14 cellular contexts compared by ENCODE assay signal in genomic region chr19:1167687-1168561, GRCh38. TPM values are rescaled to one million over a fixed set of nuclear protein-coding genes. Genes with fewer than 3 reads are reported as not detected.
DNase-seq lines count a peak whose midpoint lies in the region; ATAC-seq, FAIRE-seq and TF ChIP-seq lines count a peak whose summit lies in the region.
"Had no signal": no experiment of that assay in that cellular context is flagged by ENCODE, and none has a peak within 500 bp of the region (broad histone marks: within the 10 kb centered on the region; RNA-seq: fewer than 3 reads in every experiment).

No MANE protein-coding gene starts in this region.

- H2AFZ ChIP-seq in GM12878 (ENCODE audit: control insufficient read depth, low read depth, low read length): no peak overlapping the region
- no peak overlapping the region for H2AFZ ChIP-seq in smooth muscle cell (ENCODE audit: low read depth)

- H3K4me3 ChIP-seq in GM12878 (no peak overlapping the region), left lung (peak overlapping the region in 1 of 2 donors; percentile 26), smooth muscle cell (no peak overlapping the region)
- H3K4me3 ChIP-seq: cardiac muscle cell had no signal

- H3K36me3 Mint-ChIP-seq in HFFc6 (ENCODE audit: low read depth): peaks cover 20% of the 10 kb centered on the region

- RAD21 ChIA-PET in GM12878 (lab: Charles Lee; ENCODE audit: unreplicated experiment): no interaction called here

- TF ChIP-seq POLR2A in GM12878 (IDR thresholded peaks at IDR 0.05; ENCODE audit: low read depth, low read length): no peak; the same call in none of the 2 replicates

- SMC1A ChIA-PET in GM12878 (lab: Charles Lee; ENCODE audit: uncharacterized antibody, unreplicated experiment): no interaction called here

- no peak for TF ChIP-seq RAD21 in GM12878 (IDR thresholded peaks at IDR 0.05; ENCODE audit: insufficient read depth, low read depth, low read length)

- H3K27ac Mint-ChIP-seq in HFFc6: peak overlapping the region; percentile 96

- POLR2A ChIA-PET in GM12878 (lab: Charles Lee): no interaction called here

- H3K27me3 ChIP-seq in GM12878 (replicated peaks in 1 of 2; ENCODE audit: control insufficient read depth in 2 of 2, insufficient read depth in 2 of 2, low read length in 1 of 2) (no peaks in the 10 kb centered on the region), left lung (no peaks in the 10 kb centered on the region), smooth muscle cell (ENCODE audit: low read depth) (no peaks in the 10 kb centered on the region)
- H3K27me3 ChIP-seq: cardiac muscle cell had no signal

- H3K9me3 Mint-ChIP-seq in HFFc6: no peaks in the 10 kb centered on the region
- H3K9me3 Mint-ChIP-seq: activated T-cell treated with anti-CD3 and anti-CD28 coated beads, Interleukin-2, amount 50 U/mL, for 24 hours had no signal

- H3K79me2 ChIP-seq in GM12878 (ENCODE audit: control insufficient read depth, insufficient read depth, low read length) (peaks cover 43% of the 10 kb centered on the region), smooth muscle cell (ENCODE audit: low read depth) (peaks cover 76% of the 10 kb centered on the region)

- no TSS peak for BruUV-seq in GM12878 (replicated peaks; lab: Mats Ljungman, UMichigan)

- peaks cover 38% of the 10 kb centered on the region for H3K4me1 Mint-ChIP-seq in HFFc6 (ENCODE audit: low read depth)

- H4K20me1 ChIP-seq in GM12878 (ENCODE audit: control insufficient read depth, insufficient read depth): no peaks in the 10 kb centered on the region
- H4K20me1 ChIP-seq in smooth muscle cell (ENCODE audit: low read depth): peaks cover 88% of the 10 kb centered on the region

- TF ChIP-seq EP300 in GM12878 (IDR thresholded peaks at IDR 0.05; ENCODE audit: borderline replicate concordance in 1 of 2, control insufficient read depth in 1 of 2, low read depth in 2 of 2, low read length in 2 of 2): no peak

- WGBS in GM12878 (ENCODE audit: insufficient coverage, insufficient replicate concordance, low lambda C conversion rate, missing lambda C conversion rate): 85% methylated on average over 32 of the region's 35 CpGs
- 83% methylated on average over 30 of the region's 35 CpGs for WGBS in smooth muscle cell (ENCODE audit: low lambda C conversion rate)

- H3K4me1 ChIP-seq in GM12878 (ENCODE audit: control insufficient read depth, insufficient read depth, low read length): peaks cover 3% of the 10 kb centered on the region; the same call in 1 of the 2 replicates
- peaks cover 26 to 84% of the 10 kb centered on the region in 2 donors for H3K4me1 ChIP-seq in left lung
- H3K4me1 ChIP-seq in smooth muscle cell (ENCODE audit: low read depth): peaks cover 16% of the 10 kb centered on the region

- FAIRE-seq in GM12878 (lab: Jason Lieb, UNC) (no peak), HTR-8/SVneo (lab: Jason Lieb, UNC) (no peak)
- FAIRE-seq: frontal cortex had no signal

- H3K9me3 ChIP-seq in GM12878 (replicated peaks; ENCODE audit: control insufficient read depth, insufficient read depth, low read length) (peaks cover 1% of the 10 kb centered on the region; the same call in 1 of the 3 replicates), left lung (no peaks in the 10 kb centered on the region), smooth muscle cell (replicated peaks; ENCODE audit: low read depth) (no peaks in the 10 kb centered on the region)

- in situ Hi-C loops in GM12878 (cut with MboI): no loop called here

- H3K4me3 Mint-ChIP-seq in HFFc6: peak overlapping the region; percentile 85; the same call in 1 of the 2 replicates
- H3K4me3 Mint-ChIP-seq: activated T-cell treated with anti-CD3 and anti-CD28 coated beads, Interleukin-2, amount 50 U/mL, for 24 hours had no signal

- H3K27ac ChIP-seq in GM12878 (ENCODE audit: control insufficient read depth, insufficient read depth) (no peak overlapping the region), left lung (peak overlapping the region; percentile 67 to 74), smooth muscle cell (ENCODE audit: low read depth) (peak overlapping the region; percentile 63)
- H3K27ac ChIP-seq: cardiac muscle cell had no signal

- TF ChIP-seq CTCF in HFFc6 (IDR thresholded peaks at IDR 0.05) (peak; percentile 13; the same call in 1 of the 2 replicates), GM12878 (IDR thresholded peaks at IDR 0.05 in 2 of 3, conservative IDR thresholded peaks at IDR 0.05 in 1 of 3; ENCODE audit: control insufficient read depth in 2 of 3, extremely low read depth in 1 of 3, insufficient read depth in 1 of 3, low read depth in 3 of 3, low read length in 3 of 3) (no peak), left lung (IDR thresholded peaks at IDR 0.05) (no peak), smooth muscle cell (IDR thresholded peaks at IDR 0.05; ENCODE audit: borderline replicate concordance, insufficient read depth, poor library complexity, severe bottlenecking) (no peak)

- H3K27me3 Mint-ChIP-seq in HFFc6 (ENCODE audit: insufficient read depth): peaks cover 2% of the 10 kb centered on the region
- H3K27me3 Mint-ChIP-seq: activated T-cell treated with anti-CD3 and anti-CD28 coated beads, Interleukin-2, amount 50 U/mL, for 24 hours; CD4-positive, alpha-beta memory T cell had no signal

- H3K9ac ChIP-seq in GM12878 (ENCODE audit: control insufficient read depth, insufficient read depth, low read length) (no peak overlapping the region), smooth muscle cell (ENCODE audit: low read depth) (no peak overlapping the region)

- no peak for ATAC-seq in GM12878
- ATAC-seq in left lung: no peak
- no peak for ATAC-seq in GM18861 (IDR thresholded peaks at IDR 0.05; ENCODE audit: unreplicated experiment)
- no peak for ATAC-seq in HG03280 (IDR thresholded peaks at IDR 0.05; ENCODE audit: unreplicated experiment)

- peaks cover 5% of the 10 kb centered on the region in 2 experiments; a peak in 3 of 4 replicates for H3K36me3 ChIP-seq in GM12878 (ENCODE audit: control insufficient read depth in 2 of 2, insufficient read depth in 2 of 2, low read length in 1 of 2)
- peaks cover 0 to 28% of the 10 kb centered on the region in 2 donors for H3K36me3 ChIP-seq in left lung
- no peaks in the 10 kb centered on the region for H3K36me3 ChIP-seq in smooth muscle cell (ENCODE audit: low read depth)
- H3K36me3 ChIP-seq: cardiac muscle cell had no signal

- intact Hi-C loops in GM12878 (cut with micrococcal nuclease; ENCODE audit: unreplicated experiment): no loop called here
- intact Hi-C loops in left lung (cut with DNase I): no loop called here

- DNase-seq in HFFc6: no peak
- no peak for DNase-seq in GM12878 (ENCODE audit: low read depth, low spot score)
- DNase-seq in left lung: peak in 1 of 2 donors; percentile 76
- DNase-seq in smooth muscle cell (lab: John Stamatoyannopoulos, UW; ENCODE audit: unreplicated experiment): no peak
- no peak for DNase-seq in DMS79 treated with DMSO at 0.1 percent for 48 hours (lab: John Stamatoyannopoulos, UW)
- DNase-seq in HTR-8/SVneo (ENCODE audit: insufficient read length, low spot score): no peak
- DNase-seq: activated T-cell treated with anti-CD3 and anti-CD28 coated beads, Interleukin-2, amount 50 U/mL, for 24 hours; CD4-positive, alpha-beta memory T cell; NCI-H2081; stimulated activated CD8-positive, alpha-beta memory T cell treated with anti-CD3 and anti-CD28 coated beads, Interleukin-4, amount 100 ng/mL, for 48 hours had no signal

- peaks cover 3% of the 10 kb centered on the region for H3F3A ChIP-seq in smooth muscle cell (ENCODE audit: low read depth)

- CTCF ChIA-PET in GM12878 (lab: Yijun Ruan, JAX): no interaction called here

- H3K4me2 ChIP-seq in GM12878 (ENCODE audit: control insufficient read depth, insufficient read depth): no peak overlapping the region
- peak overlapping the region; percentile 77 for H3K4me2 ChIP-seq in smooth muscle cell

RNA-seq across cellular contexts. Expression of gene SBNO2, which starts 6.1 kb away (rescaled TPM):
- 10 to 100 TPM; 33.7 to 49.8 (median 41.5) TPM for total RNA-seq in HFFc6 (2021; fragmentation: NEBNext Ultra II Directional; extraction: Animal tissue kit (Norgen Biotek cat#: 25700))
- total RNA-seq in GM12878 (2013; cell fraction: nucleolus; rRNA removed): 26.2 and 31.8 TPM in 2 replicates
- total RNA-seq in GM12878 (2014; rRNA removed) (13.8 and 15.8 TPM in 2 replicates), GM12878 (2014; rRNA removed; fragmentation: Illumina TruSeq; extraction: Trizol) (4.8 and 5.6 TPM in 2 replicates), GM12878 (2021) (38.5 and 44.6 TPM in 2 replicates), left lung (100 to 1,000 TPM in 1 of 2 donors, 10 to 100 TPM in 1; 68.3 to 119 TPM), smooth muscle cell (16.4 and 18.1 TPM in 2 replicates)
- 3.3 TPM for polyA plus RNA-seq in GM12878 (2011; ENCODE audit: low read depth)
- polyA plus RNA-seq in GM12878 (2011; rRNA removed) (2.7 and 7.2 TPM in 2 replicates), GM12878 (2014; fragmentation: Illumina TruSeq; extraction: Trizol) (2.2 and 5.0 TPM in 2 replicates), GM12878 (2014; fragmentation: Nextera tagmentation; extraction: Ambion mirVana) (under 1 TPM; 0.08 to 0.15 TPM), GM12878 (2014; rRNA removed) (21.8 and 26.0 TPM in 2 replicates), GM12878 (2016; fragmentation: Nextera tagmentation; extraction: Ambion mirVana) (1 to 10 TPM; 4.2 to 5.9 TPM), smooth muscle cell (17.6 and 20.9 TPM in 2 replicates)
- polyA plus RNA-seq in GM12878 (2011; cell fraction: cytosol; rRNA removed): 9.3 and 12.8 TPM in 2 replicates
- 64.7 and 83.4 TPM in 2 replicates for polyA plus RNA-seq in GM12878 (2011; cell fraction: nucleus; rRNA removed)
- 12.3 and 13.5 TPM in 2 replicates for polyA plus RNA-seq in GM12878 (2012)
- polyA minus RNA-seq in GM12878 (2011; rRNA and poly(A)+ RNA removed): 10.8 and 18.6 TPM in 2 replicates
- polyA minus RNA-seq in GM12878 (2011; cell fraction: cytosol; rRNA and poly(A)+ RNA removed): 17.7 and 21.2 TPM in 2 replicates
- 15.5 and 27.3 TPM in 2 replicates for polyA minus RNA-seq in GM12878 (2011; cell fraction: nucleus; rRNA and poly(A)+ RNA removed)

RNA-seq across cellular contexts. Expression of gene STK11, which starts 37.7 kb away (rescaled TPM):
- total RNA-seq in HFFc6 (2021; fragmentation: NEBNext Ultra II Directional; extraction: Animal tissue kit (Norgen Biotek cat#: 25700)): 10 to 100 TPM; 52.9 to 59.1 (median 56.7) TPM
- total RNA-seq in GM12878 (2013; cell fraction: nucleolus; rRNA removed): 65.3 and 74.4 TPM in 2 replicates
- total RNA-seq in GM12878 (2014; rRNA removed) (62.0 and 65.7 TPM in 2 replicates), GM12878 (2014; rRNA removed; fragmentation: Illumina TruSeq; extraction: Trizol) (30.7 and 34.3 TPM in 2 replicates), GM12878 (2021) (64.6 and 71.0 TPM in 2 replicates), left lung (10 to 100 TPM; 42.6 to 52.0 TPM), smooth muscle cell (23.6 and 29.3 TPM in 2 replicates)
- polyA plus RNA-seq in GM12878 (2011; ENCODE audit: low read depth): 10.6 TPM
- polyA plus RNA-seq in GM12878 (2011; rRNA removed) (30.2 and 31.3 TPM in 2 replicates), GM12878 (2014; fragmentation: Illumina TruSeq; extraction: Trizol) (8.5 and 16.3 TPM in 2 replicates), GM12878 (2014; fragmentation: Nextera tagmentation; extraction: Ambion mirVana) (under 1 TPM; 0.33 to 0.74 TPM), GM12878 (2014; rRNA removed) (57.0 and 69.5 TPM in 2 replicates), GM12878 (2016; fragmentation: Nextera tagmentation; extraction: Ambion mirVana) (1 to 10 TPM; 4.9 to 5.4 TPM), smooth muscle cell (62.3 and 79.7 TPM in 2 replicates)
- polyA plus RNA-seq in GM12878 (2011; cell fraction: cytosol; rRNA removed): 35.3 and 63.5 TPM in 2 replicates
- polyA plus RNA-seq in GM12878 (2011; cell fraction: nucleus; rRNA removed): 132 and 164 TPM in 2 replicates
- 35.5 and 36.4 TPM in 2 replicates for polyA plus RNA-seq in GM12878 (2012)
- 31.5 and 37.9 TPM in 2 replicates for polyA minus RNA-seq in GM12878 (2011; rRNA and poly(A)+ RNA removed)
- polyA minus RNA-seq in GM12878 (2011; cell fraction: cytosol; rRNA and poly(A)+ RNA removed): 19.5 and 22.7 TPM in 2 replicates
- polyA minus RNA-seq in GM12878 (2011; cell fraction: nucleus; rRNA and poly(A)+ RNA removed): 19.9 and 33.8 TPM in 2 replicates
